In genomic region chr4:89298160-89298559, GRCh38 we compare ENCODE assay signal across 8 cellular contexts. TPM values are rescaled to one million over a fixed set of nuclear protein-coding genes. Genes with fewer than 3 reads are reported as not detected.
DNase-seq lines count a peak whose midpoint lies in the region; ATAC-seq and TF ChIP-seq lines count a peak whose summit lies in the region.

No MANE protein-coding gene starts in this region.

- H3K4me3 ChIP-seq in Loucy (ENCODE audit: low read length, poor library complexity, severe bottlenecking) (peak overlapping the region; percentile 69), esophagus muscularis mucosa (no peak overlapping the region)

- no peaks in the 10 kb centered on the region for H3K9me3 ChIP-seq in Loucy (ENCODE audit: insufficient read depth, low read depth, low read length)
- H3K9me3 ChIP-seq in esophagus muscularis mucosa: no peaks in the 10 kb centered on the region

- H3K27me3 ChIP-seq in Loucy (ENCODE audit: insufficient read depth, low read length, poor library complexity, severe bottlenecking) (peaks cover 24% of the 10 kb centered on the region), esophagus muscularis mucosa (no peaks in the 10 kb centered on the region)

- DNase-seq in activated T-cell treated with anti-CD3 and anti-CD28 coated beads, Interleukin-2, amount 50 U/mL, for 72 hours: peak in 1 of 2 donors; percentile 37
- DNase-seq in activated T-cell treated with anti-CD3 and anti-CD28 coated beads for 4 hours: no peak
- DNase-seq in esophagus muscularis mucosa (ENCODE audit: extremely low spot score): no peak
- peak in 1 of 2 donors; percentile 39 for DNase-seq in stimulated activated naive CD8-positive, alpha-beta T cell treated with anti-CD3 and anti-CD28 coated beads, Interleukin-15, amount 100 ng/mL, for 72 hours
- DNase-seq in cerebellar nuclear complex (lab: John Stamatoyannopoulos, UW): no peak
- no peak for DNase-seq in islet precursor cell
- DNase-seq in Kasumi-1 (lab: John Stamatoyannopoulos, UW): no peak

- peak; percentile 15 to 16 for ATAC-seq in activated T-cell treated with anti-CD3 and anti-CD28 coated beads, Interleukin-2, amount 50 U/mL, for 72 hours (replicated peaks in 1 of 2)
- ATAC-seq in stimulated activated naive CD8-positive, alpha-beta T cell treated with anti-CD3 and anti-CD28 coated beads, Interleukin-15, amount 100 ng/mL, for 72 hours: peak; percentile 54

- 66% methylated on average over 2 of the region's 2 CpGs for WGBS in esophagus muscularis mucosa

- H3K4me1 ChIP-seq in Loucy (ENCODE audit: insufficient read depth, low read length, poor library complexity, severe bottlenecking) (peaks cover 49% of the 10 kb centered on the region), esophagus muscularis mucosa (peaks cover 18 to 46% (median 22%) of the 10 kb centered on the region in 4 donors)

- H3K36me3 Mint-ChIP-seq in activated T-cell treated with anti-CD3 and anti-CD28 coated beads, Interleukin-2, amount 50 U/mL, for 72 hours (ENCODE audit: insufficient read depth in 2 of 2): peaks cover 0 to 2% of the 10 kb centered on the region in 2 donors

- H3F3A ChIP-seq in Loucy (ENCODE audit: low read depth): 0 out of 2 replicates have a peak, but pooled peaks cover 6% of the 10 kb centered on the region

- no peaks in the 10 kb centered on the region for H3K79me2 ChIP-seq in Loucy (ENCODE audit: insufficient read depth, low read length)

- no peaks in the 10 kb centered on the region for H3K27me3 Mint-ChIP-seq in activated T-cell treated with anti-CD3 and anti-CD28 coated beads, Interleukin-2, amount 50 U/mL, for 72 hours (ENCODE audit: low read depth)
- no peaks in the 10 kb centered on the region for H3K27me3 Mint-ChIP-seq in stimulated activated naive CD8-positive, alpha-beta T cell treated with anti-CD3 and anti-CD28 coated beads, Interleukin-15, amount 100 ng/mL, for 72 hours

- H3K27ac ChIP-seq in esophagus muscularis mucosa (replicated peaks in 1 of 4): peak overlapping the region in 3 of 4 donors; percentile 29 to 64 (median 50)

- H3K36me3 ChIP-seq in Loucy (ENCODE audit: insufficient read depth, low read length): no peaks in the 10 kb centered on the region
- H3K36me3 ChIP-seq in esophagus muscularis mucosa: no peaks in the 10 kb centered on the region

- H3K27ac Mint-ChIP-seq in activated T-cell treated with anti-CD3 and anti-CD28 coated beads, Interleukin-2, amount 50 U/mL, for 72 hours: peak overlapping the region; percentile 92
- H3K27ac Mint-ChIP-seq in stimulated activated naive CD8-positive, alpha-beta T cell treated with anti-CD3 and anti-CD28 coated beads, Interleukin-15, amount 100 ng/mL, for 72 hours: peak overlapping the region; percentile 61 to 95

- H3K9me2 ChIP-seq in Loucy (replicated peaks; ENCODE audit: low read depth, low read length): no peaks in the 10 kb centered on the region

- peak overlapping the region; percentile 79 for H3K4me2 ChIP-seq in Loucy (ENCODE audit: low read depth, low read length, poor library complexity, severe bottlenecking)

- no peak for TF ChIP-seq EP300 in esophagus muscularis mucosa (IDR thresholded peaks at IDR 0.05)

- no peaks in the 10 kb centered on the region for H3K9me3 Mint-ChIP-seq in activated T-cell treated with anti-CD3 and anti-CD28 coated beads, Interleukin-2, amount 50 U/mL, for 72 hours
- no peaks in the 10 kb centered on the region for H3K9me3 Mint-ChIP-seq in stimulated activated naive CD8-positive, alpha-beta T cell treated with anti-CD3 and anti-CD28 coated beads, Interleukin-15, amount 100 ng/mL, for 72 hours

- no peaks in the 10 kb centered on the region for H4K20me1 ChIP-seq in Loucy (ENCODE audit: insufficient read depth, low read length, poor library complexity, severe bottlenecking)

- H3K9ac ChIP-seq in Loucy (ENCODE audit: low read depth, low read length, poor library complexity, severe bottlenecking): no peak overlapping the region

- peak overlapping the region; percentile 88 to 90 for H3K4me3 Mint-ChIP-seq in activated T-cell treated with anti-CD3 and anti-CD28 coated beads, Interleukin-2, amount 50 U/mL, for 72 hours
- peak overlapping the region; percentile 73 to 89 for H3K4me3 Mint-ChIP-seq in stimulated activated naive CD8-positive, alpha-beta T cell treated with anti-CD3 and anti-CD28 coated beads, Interleukin-15, amount 100 ng/mL, for 72 hours

- H3K4me1 Mint-ChIP-seq in activated T-cell treated with anti-CD3 and anti-CD28 coated beads, Interleukin-2, amount 50 U/mL, for 72 hours (ENCODE audit: low read depth): peaks cover 88% of the 10 kb centered on the region
- peaks cover 81% of the 10 kb centered on the region for H3K4me1 Mint-ChIP-seq in stimulated activated naive CD8-positive, alpha-beta T cell treated with anti-CD3 and anti-CD28 coated beads, Interleukin-15, amount 100 ng/mL, for 72 hours

- intact Hi-C loops in esophagus muscularis mucosa (cut with DNase I): no loop called here

- TF ChIP-seq CTCF in Loucy (conservative IDR thresholded peaks at IDR 0.05; ENCODE audit: low read length): no peak
- TF ChIP-seq CTCF in esophagus muscularis mucosa (IDR thresholded peaks at IDR 0.05): no peak

- no peak for TF ChIP-seq POLR2A in esophagus muscularis mucosa (IDR thresholded peaks at IDR 0.05; ENCODE audit: low read depth)

- no peak overlapping the region for H2AFZ ChIP-seq in Loucy (ENCODE audit: low read length)

RNA-seq across cellular contexts. Expression of gene GPRIN3, which starts 9.4 kb away (rescaled TPM):
- 10 to 100 TPM; 19.9 to 32.3 TPM for total RNA-seq in activated T-cell treated with anti-CD3 and anti-CD28 coated beads, Interleukin-2, amount 50 U/mL, for 72 hours
- total RNA-seq in esophagus muscularis mucosa: 1 to 10 TPM; 2.5 to 3.6 (median 2.8) TPM

Comparison
In these comparisons a context has a peak if more than half of its experiments do, and no peak if none do; other contexts are left out.
1. RNA of gene GPRIN3, which starts 9.4 kb away (total RNA-seq): 19.9 to 32.3 TPM in activated T-cell treated with anti-CD3 and anti-CD28 coated beads, Interleukin-2, amount 50 U/mL, for 72 hours; 2.5 to 3.6 TPM in esophagus muscularis mucosa; every median in the first group is over 4 times any median in the second.